Comparison of ENCODE assay signal across 9 cellular contexts in genomic region chr10:77837925-77838595, GRCh38.
DNase-seq lines count a peak whose midpoint lies in the region; ATAC-seq, FAIRE-seq and TF ChIP-seq lines count a peak whose summit lies in the region.
"Had no signal": no experiment of that assay in that cellular context is flagged by ENCODE, and none has a peak within 500 bp of the region (broad histone marks: within the 10 kb centered on the region; RNA-seq: fewer than 3 reads in every experiment).

No MANE protein-coding gene starts in this region.

- POLR2A ChIA-PET in H1 (lab: Charles Lee; ENCODE audit: partially characterized antibody), result interaction anchor here (1.2 kb wide), 1 partner anchor 26 kb away, joined by 5 read pairs; no protein-coding TSS in a partner anchor

- H3K27ac Mint-ChIP-seq in osteocyte (ENCODE audit: unreplicated experiment), result peak overlapping the region; percentile 54
- H3K27ac Mint-ChIP-seq: memory B cell had no signal

- peak overlapping the region; percentile 85; the same call in 1 of the 2 replicates for H2AK5ac ChIP-seq in H1 (ENCODE audit: low read depth, low read length)

- TF ChIP-seq POLR2A in H1 (IDR thresholded peaks at IDR 0.05; ENCODE audit: control extremely low read depth in 1 of 2, low read depth in 2 of 2, low read length in 2 of 2), result no peak
- no peak for TF ChIP-seq POLR2A in vagina (IDR thresholded peaks at IDR 0.05)

- peak overlapping the region; percentile 82; the same call in 1 of the 2 replicates for H2BK20ac ChIP-seq in H1 (ENCODE audit: low read length)

- H3K56ac ChIP-seq in H1 (replicated peaks; ENCODE audit: insufficient read length, low read depth, low read length), result no peak overlapping the region

- peak overlapping the region; percentile 95 for H2BK5ac ChIP-seq in H1 (ENCODE audit: low read depth, low read length)

- DNase-seq in H1 (ENCODE audit: low read depth in 1 of 2, low spot score in 2 of 2), result no peak
- DNase-seq in osteocyte (ENCODE audit: extremely low spot score, unreplicated experiment), result no peak
- no peak for DNase-seq in inferior parietal cortex (ENCODE audit: extremely low spot score)
- DNase-seq in vagina (ENCODE audit: extremely low spot score in 2 of 2), result no peak

- no peak for TF ChIP-seq RAD21 in H1 (IDR thresholded peaks at IDR 0.05 in 1 of 2, conservative IDR thresholded peaks at IDR 0.05 in 1 of 2; ENCODE audit: low read depth in 2 of 2, low read length in 2 of 2)

- TF ChIP-seq EP300 in H1 (IDR thresholded peaks at IDR 0.05; ENCODE audit: borderline replicate concordance in 1 of 2, low read depth in 2 of 2, low read length in 2 of 2), result no peak

- H4K20me1 ChIP-seq in DOHH2 (ENCODE audit: control insufficient read depth, insufficient read depth, low read depth, low read length) (no peaks in the 10 kb centered on the region), H1 (replicated peaks in 1 of 2; ENCODE audit: control insufficient read depth in 1 of 2, insufficient read depth in 2 of 2, low read length in 2 of 2) (no peaks in the 10 kb centered on the region)

- no peak overlapping the region for H3K4me3 Mint-ChIP-seq in osteocyte (ENCODE audit: unreplicated experiment)
- H3K4me3 Mint-ChIP-seq: memory B cell had no signal

- H3K4me2 ChIP-seq in DOHH2 (ENCODE audit: low read length) (0 out of 2 replicates have a peak overlapping the region, but pooled peaks have one; percentile 48), H1 (ENCODE audit: insufficient read depth in 1 of 2, low read depth in 2 of 2, low read length in 2 of 2) (no peak overlapping the region)

- 79% methylated on average over 13 of the region's 14 CpGs; no CpG with 5 or more reads in 1 of the 2 experiments for WGBS in H1 (ENCODE audit: extremely low coverage in 1 of 2, insufficient coverage in 1 of 2, insufficient read length in 1 of 2, insufficient replicate concordance in 2 of 2, low coverage in 1 of 2, low lambda C conversion rate in 2 of 2, missing lambda C conversion rate in 1 of 2), 2 experiments

- no peak overlapping the region for H4K5ac ChIP-seq in H1 (ENCODE audit: insufficient read length, low read depth, low read length)

- H3K23me2 ChIP-seq in H1 (ENCODE audit: low read depth, low read length), result no peaks in the 10 kb centered on the region

- peaks cover 2% of the 10 kb centered on the region; the same call in 1 of the 2 replicates for H3K79me1 ChIP-seq in H1 (ENCODE audit: low read depth, low read length)

- H2BK12ac ChIP-seq in H1 (ENCODE audit: low read depth, low read length), result peak overlapping the region; percentile 92; the same call in 1 of the 2 replicates

- H3K9me3 Mint-ChIP-seq in osteocyte (ENCODE audit: unreplicated experiment), result no peaks in the 10 kb centered on the region
- H3K9me3 Mint-ChIP-seq: memory B cell had no signal

- H3K14ac ChIP-seq in H1 (ENCODE audit: insufficient read length), result no peak overlapping the region

- ATAC-seq in HG03565 (IDR thresholded peaks at IDR 0.05; ENCODE audit: unreplicated experiment), result no peak

- no peaks in the 10 kb centered on the region for H3K27me3 ChIP-seq in DOHH2 (ENCODE audit: control insufficient read depth, low read length)
- no peaks in the 10 kb centered on the region for H3K27me3 ChIP-seq in H1 (replicated peaks in 1 of 4; ENCODE audit: control insufficient read depth in 3 of 4, extremely low read depth in 1 of 4, insufficient read depth in 3 of 4, low read length in 3 of 4)
- H3K27me3 ChIP-seq in vagina, result no peaks in the 10 kb centered on the region

- peaks cover 25% of the 10 kb centered on the region for H3K4me1 Mint-ChIP-seq in osteocyte (ENCODE audit: unreplicated experiment)

- no peaks in the 10 kb centered on the region for H3K79me2 ChIP-seq in DOHH2 (ENCODE audit: control insufficient read depth, low read length)
- H3K79me2 ChIP-seq in H1 (ENCODE audit: control insufficient read depth in 1 of 2, insufficient read depth in 2 of 2, low read length in 2 of 2), result no peaks in the 10 kb centered on the region

- peaks cover 28% of the 10 kb centered on the region for H3K36me3 Mint-ChIP-seq in osteocyte (ENCODE audit: unreplicated experiment)
- H3K36me3 Mint-ChIP-seq: memory B cell had no signal

- no peaks in the 10 kb centered on the region for H3K27me3 Mint-ChIP-seq in osteocyte (ENCODE audit: unreplicated experiment)
- H3K27me3 Mint-ChIP-seq: memory B cell had no signal

- H3K23ac ChIP-seq in H1 (ENCODE audit: insufficient read length), result no peak overlapping the region

- no peak overlapping the region for H4K8ac ChIP-seq in H1 (ENCODE audit: extremely low read depth, insufficient read depth, low read length)

- no peak overlapping the region for H3K27ac ChIP-seq in DOHH2 (ENCODE audit: low read depth, low read length)
- peak overlapping the region; percentile 31 for H3K27ac ChIP-seq in KOPT-K1 (ENCODE audit: low read depth, low read length, poor library complexity, severe bottlenecking)
- H3K27ac ChIP-seq in H1 (ENCODE audit: low read depth, low read length), result peak overlapping the region; percentile 52; the same call in 1 of the 2 replicates
- no peak overlapping the region for H3K27ac ChIP-seq in vagina

- CTCF ChIA-PET in H1 (lab: Charles Lee; ENCODE audit: partially characterized antibody), result interaction anchor here (0.6 to 4.2 kb wide), 26 partner anchors 10 to 159 kb away, joined by 3 to 44 read pairs (median 4); no protein-coding TSS in a partner anchor

- H3K9ac ChIP-seq in H1 (replicated peaks in 1 of 4; ENCODE audit: extremely low read depth in 1 of 4, low read depth in 3 of 4, low read length in 3 of 4), result no peak overlapping the region

- no peak overlapping the region for H2BK120ac ChIP-seq in H1 (replicated peaks; ENCODE audit: low read depth, low read length)

- peak overlapping the region; percentile 89 for H2BK15ac ChIP-seq in H1 (ENCODE audit: low read length)

- TF ChIP-seq CTCF in DOHH2 (IDR thresholded peaks at IDR 0.05; ENCODE audit: low read depth, low read length, poor library complexity, severe bottlenecking) (no peak), H1 (IDR thresholded peaks at IDR 0.05; ENCODE audit: control extremely low read depth in 1 of 3, insufficient read depth in 1 of 3, low read depth in 1 of 3, low read length in 3 of 3) (no peak), osteocyte (IDR thresholded peaks at IDR 0.05) (no peak), vagina (IDR thresholded peaks at IDR 0.05) (no peak)

- H3K4ac ChIP-seq in H1 (replicated peaks; ENCODE audit: insufficient read length, low read depth, low read length), result peak overlapping the region; percentile 63

- no peaks in the 10 kb centered on the region for H3F3A ChIP-seq in DOHH2 (ENCODE audit: control insufficient read depth, insufficient read depth)

- H3K4me1 ChIP-seq in DOHH2 (ENCODE audit: control insufficient read depth, low read length) (peaks cover 23% of the 10 kb centered on the region), H1 (replicated peaks in 1 of 4; ENCODE audit: control insufficient read depth in 3 of 4, insufficient read depth in 4 of 4, low read length in 3 of 4) (peaks cover 3 to 7% (median 4%) of the 10 kb centered on the region in 4 experiments), vagina (no peaks in the 10 kb centered on the region)

- peak overlapping the region; percentile 77 for H4K91ac ChIP-seq in H1 (replicated peaks; ENCODE audit: insufficient read length, low read length)

- H3K9me3 ChIP-seq in DOHH2 (ENCODE audit: control insufficient read depth, insufficient read depth, low read length) (no peaks in the 10 kb centered on the region), KOPT-K1 (ENCODE audit: insufficient read depth, low read length, poor library complexity, severe bottlenecking) (no peaks in the 10 kb centered on the region), H1 (ENCODE audit: insufficient read depth in 2 of 2, low read depth in 1 of 2, low read length in 1 of 2) (no peaks in the 10 kb centered on the region), vagina (no peaks in the 10 kb centered on the region)

- no peak overlapping the region for H3K4me3 ChIP-seq in DOHH2 (ENCODE audit: low read length)
- no peak overlapping the region for H3K4me3 ChIP-seq in H1 (ENCODE audit: extremely low read depth in 1 of 4, insufficient read depth in 2 of 4, low read depth in 3 of 4, low read length in 4 of 4)
- no peak overlapping the region for H3K4me3 ChIP-seq in vagina

- no peaks in the 10 kb centered on the region for H3K36me3 ChIP-seq in DOHH2 (ENCODE audit: control insufficient read depth, low read length)
- peaks cover 37% of the 10 kb centered on the region for H3K36me3 ChIP-seq in KOPT-K1 (ENCODE audit: insufficient read depth, low read length)
- H3K36me3 ChIP-seq in H1 (ENCODE audit: control insufficient read depth in 2 of 4, insufficient read depth in 4 of 4, low read length in 3 of 4), result peaks cover 13 to 27% (median 20%) of the 10 kb centered on the region in 4 experiments
- peaks cover 0 to 55% of the 10 kb centered on the region in 2 donors for H3K36me3 ChIP-seq in vagina

- H2AFZ ChIP-seq in H1 (ENCODE audit: low read length), result no peak overlapping the region

- peak overlapping the region; percentile 84; the same call in 1 of the 2 replicates for H3K18ac ChIP-seq in H1 (ENCODE audit: extremely low read depth, low read length)

- H3K9me2 ChIP-seq in DOHH2 (replicated peaks; ENCODE audit: control insufficient read depth, low read length), result no peaks in the 10 kb centered on the region

- intact Hi-C loops in vagina (cut with DNase I), result no loop called here

- no peak for FAIRE-seq in H1 (lab: Jason Lieb, UNC)
- FAIRE-seq: TTC549 had no signal

TF ChIP-seq in H1, 55 proteins besides CTCF, POLR2A, EP300 and RAD21:
- no peak for TF ChIP-seq SP2 (IDR thresholded peaks at IDR 0.05; ENCODE audit: low read length)
- TF ChIP-seq MAFK (IDR thresholded peaks at IDR 0.05; ENCODE audit: low read depth, low read length), result no peak
- TF ChIP-seq SP1 (IDR thresholded peaks at IDR 0.05; ENCODE audit: low read depth, low read length), result no peak

Comparison
In these comparisons a context has a peak if more than half of its experiments do, and no peak if none do; other contexts are left out.
1. H3K27ac ChIP-seq: peak in KOPT-K1 (single experiment) and H1 (single experiment); none in DOHH2 (single experiment) and vagina (single experiment).